ENCODE assay signal across 1 cellular context in the genomic region with DNA sequence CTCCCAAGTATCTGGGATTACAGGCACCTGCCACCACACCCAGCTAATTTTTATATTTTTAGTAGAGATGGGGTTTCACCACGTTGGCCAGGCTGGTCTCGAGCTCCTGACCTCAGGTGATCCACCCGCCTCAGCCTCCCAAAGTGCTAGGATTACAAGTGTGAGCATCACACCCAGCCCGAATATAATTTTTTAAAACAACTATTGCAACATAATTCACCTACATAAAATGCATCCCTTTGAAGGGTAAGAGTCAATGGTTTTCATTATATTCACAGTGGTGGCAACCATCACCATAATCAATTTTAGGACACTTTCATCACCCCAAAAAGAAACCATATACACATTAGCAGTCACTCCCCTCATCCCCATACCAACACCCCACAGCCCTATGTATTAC.
TF ChIP-seq lines count a peak whose summit lies in the region.

No MANE protein-coding gene starts in this region.

TF ChIP-seq in IMR-90, 13 proteins besides CTCF, POLR2A, EP300 and RAD21:
- TF ChIP-seq CEBPB (IDR thresholded peaks at IDR 0.05; ENCODE audit: low read depth, low read length): peak; percentile 50
